12 cellular contexts compared by ENCODE assay signal in genomic region chr9:126482361-126483044, GRCh38.
DNase-seq lines count a peak whose midpoint lies in the region; ATAC-seq and TF ChIP-seq lines count a peak whose summit lies in the region.
"Had no signal": no experiment of that assay in that cellular context is flagged by ENCODE, and none has a peak within 500 bp of the region (broad histone marks: within the 10 kb centered on the region; RNA-seq: fewer than 3 reads in every experiment).

No MANE protein-coding gene starts in this region.

- peaks cover 10% of the 10 kb centered on the region for H3K36me3 Mint-ChIP-seq in activated naive CD8-positive, alpha-beta T cell treated with anti-CD3 and anti-CD28 coated beads for 36 hours

- DNase-seq in AG10803 (ENCODE audit: low read depth) (peak; percentile 58), amygdala (lab: John Stamatoyannopoulos, UW) (peak in 45 of 56 donors; percentile 13 to 81 (median 58)), head of caudate nucleus (peak; percentile 37 to 91 (median 80)), nucleus accumbens (lab: John Stamatoyannopoulos, UW) (peak in 54 of 56 donors; percentile 17 to 86 (median 60)), NCI-H1105 treated with DMSO at 0.1 percent for 48 hours (lab: John Stamatoyannopoulos, UW) (no peak)
- no peak for DNase-seq in activated naive CD8-positive, alpha-beta T cell treated with anti-CD3 and anti-CD28 coated beads for 36 hours
- DNase-seq: activated T-cell treated with anti-CD3 and anti-CD28 coated beads, Interleukin-2, amount 50 U/mL, for 24 hours; erythroblast; SK-N-SH had no signal

- no peak overlapping the region for H3K4me3 ChIP-seq in AG10803 (ENCODE audit: low read length)
- H3K4me3 ChIP-seq: pancreas had no signal

- peaks cover 20% of the 10 kb centered on the region for H3K4me1 Mint-ChIP-seq in activated naive CD8-positive, alpha-beta T cell treated with anti-CD3 and anti-CD28 coated beads for 36 hours

- TF ChIP-seq CTCF in AG10803 (conservative IDR thresholded peaks at IDR 0.05; ENCODE audit: low read length) = no peak

- H3K27me3 Mint-ChIP-seq in activated naive CD8-positive, alpha-beta T cell treated with anti-CD3 and anti-CD28 coated beads for 36 hours = no peaks in the 10 kb centered on the region
- H3K27me3 Mint-ChIP-seq: activated T-cell treated with anti-CD3 and anti-CD28 coated beads, Interleukin-2, amount 50 U/mL, for 24 hours had no signal

- H3K9me3 Mint-ChIP-seq in activated naive CD8-positive, alpha-beta T cell treated with anti-CD3 and anti-CD28 coated beads for 36 hours = no peaks in the 10 kb centered on the region
- H3K9me3 Mint-ChIP-seq: activated T-cell treated with anti-CD3 and anti-CD28 coated beads, Interleukin-2, amount 50 U/mL, for 24 hours had no signal

- ATAC-seq in HG02798 (IDR thresholded peaks at IDR 0.05; ENCODE audit: poor library complexity, unreplicated experiment) (no peak), HG02610 (IDR thresholded peaks at IDR 0.05; ENCODE audit: unreplicated experiment) (no peak)
- ATAC-seq: pancreas had no signal

- no peak overlapping the region for H3K27ac Mint-ChIP-seq in activated naive CD8-positive, alpha-beta T cell treated with anti-CD3 and anti-CD28 coated beads for 36 hours
- H3K27ac Mint-ChIP-seq: activated T-cell treated with anti-CD3 and anti-CD28 coated beads, Interleukin-2, amount 50 U/mL, for 24 hours had no signal

- H3K4me3 Mint-ChIP-seq in activated naive CD8-positive, alpha-beta T cell treated with anti-CD3 and anti-CD28 coated beads for 36 hours = no peak overlapping the region
- H3K4me3 Mint-ChIP-seq: activated T-cell treated with anti-CD3 and anti-CD28 coated beads, Interleukin-2, amount 50 U/mL, for 24 hours had no signal

- intact Hi-C loops in head of caudate nucleus (cut with DNase I) = no loop called here

Comparison
In these comparisons a context has a peak if more than half of its experiments do, and no peak if none do; other contexts are left out.
1. DNase-seq: peak in AG10803 (single experiment), amygdala (45 of 56), head of caudate nucleus (42 of 42) and nucleus accumbens (54 of 56); none in activated naive CD8-positive, alpha-beta T cell treated with anti-CD3 and anti-CD28 coated beads for 36 hours (single experiment) and NCI-H1105 treated with DMSO at 0.1 percent for 48 hours (single experiment).